In the genomic region with DNA sequence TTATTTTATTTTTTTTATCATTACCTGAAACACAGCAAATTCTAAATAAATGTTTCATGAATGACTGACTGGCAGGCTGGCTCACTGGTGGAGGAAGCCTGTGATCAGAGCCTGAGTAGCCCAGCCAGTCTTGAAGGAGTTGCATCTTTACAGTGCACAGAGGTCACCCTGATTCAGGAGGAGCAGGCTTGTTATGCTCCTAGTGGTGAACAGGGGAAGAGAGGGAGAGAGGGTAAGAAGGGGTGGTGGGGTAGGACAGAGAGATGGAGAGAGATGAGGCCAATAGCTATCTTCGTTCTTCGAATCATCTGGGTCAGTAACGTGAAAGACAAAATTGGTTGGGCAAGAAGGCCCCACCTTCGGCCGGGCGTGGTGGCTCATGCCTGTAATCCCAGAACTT, we compare ENCODE assay signal across 19 cellular contexts.
A peak's percentile ranks its signal among the peaks of the same experiment; 100 is the strongest.
DNase-seq lines count a peak whose midpoint lies in the region; ATAC-seq and TF ChIP-seq lines count a peak whose summit lies in the region.
"Had no signal": no experiment of that assay in that cellular context is flagged by ENCODE, and none has a peak within 500 bp of the region (broad histone marks: within the 10 kb centered on the region; RNA-seq: fewer than 3 reads in every experiment).

No MANE protein-coding gene starts in this region.

- no peak overlapping the region for H3K27ac Mint-ChIP-seq in progenitor cell of endocrine pancreas
- H3K27ac Mint-ChIP-seq: CD14-positive monocyte had no signal

- H3K27me3 ChIP-seq in DND-41 (ENCODE audit: insufficient read depth, low read length, poor library complexity) (no peaks in the 10 kb centered on the region), SJCRH30 (no peaks in the 10 kb centered on the region)

- H2AFZ ChIP-seq in DND-41 (ENCODE audit: low read depth, low read length), result no peak overlapping the region

- no peaks in the 10 kb centered on the region for H3K9me3 ChIP-seq in DND-41 (ENCODE audit: insufficient read depth, low read length, severe bottlenecking)
- H3K9me3 ChIP-seq in SJCRH30 (replicated peaks), result peaks cover 3% of the 10 kb centered on the region; the same call in 1 of the 2 replicates

- DNase-seq in DND-41, result no peak
- peak; percentile 17 to 37 for DNase-seq in SJCRH30
- DNase-seq in fibroblast of villous mesenchyme (ENCODE audit: low read depth), result no peak
- DNase-seq in progenitor cell of endocrine pancreas (ENCODE audit: low spot score, unreplicated experiment), result no peak
- DNase-seq in activated CD4-positive, CD25-positive, alpha-beta regulatory T cell (lab: John Stamatoyannopoulos, UW), result no peak
- DNase-seq in T1000 (lab: John Stamatoyannopoulos, UW), result no peak
- no peak for DNase-seq in DMS 273 treated with DMSO at 0.1 percent for 48 hours (lab: John Stamatoyannopoulos, UW)
- no peak for DNase-seq in AML-193 (lab: John Stamatoyannopoulos, UW)
- DNase-seq: Karpas-422; MV-4-11; NCI-H1105 treated with DMSO at 0.1 percent for 48 hours; NCI-H2029 treated with DMSO at 0.1 percent for 48 hours; NCI-H226; NCI-H510A treated with DMSO at 0.1 percent for 48 hours; NCI-H748 treated with DMSO at 0.1 percent for 48 hours; NK-92 treated with Interleukin-12 subunit alpha and Interleukin-12 subunit beta, amount 100 ng/mL, for 24 hours; SHP77 treated with DMSO at 0.1 percent for 48 hours had no signal

- TF ChIP-seq CTCF in DND-41 (IDR thresholded peaks at IDR 0.05; ENCODE audit: borderline replicate concordance, extremely low read depth, low read length, poor library complexity, severe bottlenecking) (peak; percentile 16), fibroblast of villous mesenchyme (IDR thresholded peaks at IDR 0.05; ENCODE audit: insufficient read depth, low read depth, low read length) (peak; percentile 6), progenitor cell of endocrine pancreas (IDR thresholded peaks at IDR 0.05; ENCODE audit: unreplicated experiment) (peak; percentile 11)

- peaks cover 57% of the 10 kb centered on the region for H3K27me3 Mint-ChIP-seq in progenitor cell of endocrine pancreas

- no peak overlapping the region for H3K9ac ChIP-seq in DND-41 (ENCODE audit: low read depth, low read length)

- ATAC-seq in DND-41 (ENCODE audit: insufficient read depth, low read depth), result no peak

- H3K4me1 Mint-ChIP-seq in progenitor cell of endocrine pancreas (ENCODE audit: low read depth), result peaks cover 7% of the 10 kb centered on the region
- H3K4me1 Mint-ChIP-seq: CD14-positive monocyte had no signal

- H3K27ac ChIP-seq in DND-41 (ENCODE audit: low read length) (no peak overlapping the region), SJCRH30 (peak overlapping the region; percentile 71)
- H3K27ac ChIP-seq: RWPE1 had no signal

- H3K36me3 Mint-ChIP-seq in progenitor cell of endocrine pancreas (ENCODE audit: insufficient read depth), result no peaks in the 10 kb centered on the region
- H3K36me3 Mint-ChIP-seq: CD14-positive monocyte had no signal

- H3K4me2 ChIP-seq in DND-41 (ENCODE audit: insufficient read depth, low read length), result no peak overlapping the region

- H3K36me3 ChIP-seq in DND-41 (ENCODE audit: insufficient read depth, low read length) (no peaks in the 10 kb centered on the region), SJCRH30 (no peaks in the 10 kb centered on the region)

- H3K4me1 ChIP-seq in DND-41 (ENCODE audit: insufficient read depth, low read length) (no peaks in the 10 kb centered on the region), SJCRH30 (peaks cover 44% of the 10 kb centered on the region)

- no peak overlapping the region for H3K4me3 ChIP-seq in DND-41 (ENCODE audit: low read depth in 1 of 2, low read length in 2 of 2)
- no peak overlapping the region for H3K4me3 ChIP-seq in SJCRH30
- no peak overlapping the region for H3K4me3 ChIP-seq in fibroblast of villous mesenchyme (ENCODE audit: low read depth, low read length)

- H3K79me2 ChIP-seq in DND-41 (ENCODE audit: insufficient read depth, low read length), result no peaks in the 10 kb centered on the region

- no peaks in the 10 kb centered on the region for H4K20me1 ChIP-seq in DND-41 (ENCODE audit: insufficient read depth, low read length)

- no peaks in the 10 kb centered on the region for H3K9me3 Mint-ChIP-seq in progenitor cell of endocrine pancreas (ENCODE audit: low read depth)

- H3K4me3 Mint-ChIP-seq in progenitor cell of endocrine pancreas (ENCODE audit: low read depth), result no peak overlapping the region
- H3K4me3 Mint-ChIP-seq: CD14-positive monocyte had no signal

Comparison
In these comparisons a context has a peak if more than half of its experiments do, and no peak if none do; other contexts are left out.
1. DNase-seq: peak in SJCRH30 (2 of 2); none in DND-41 (single experiment), fibroblast of villous mesenchyme (single experiment), progenitor cell of endocrine pancreas (single experiment), activated CD4-positive, CD25-positive, alpha-beta regulatory T cell (0 of 4), T1000 (single experiment), DMS 273 treated with DMSO at 0.1 percent for 48 hours (single experiment) and AML-193 (0 of 2).
2. Peak in every context shown above with its lines, with median percentiles within 50 percentile points of each other: CTCF ChIP-seq.